In the genomic region with DNA sequence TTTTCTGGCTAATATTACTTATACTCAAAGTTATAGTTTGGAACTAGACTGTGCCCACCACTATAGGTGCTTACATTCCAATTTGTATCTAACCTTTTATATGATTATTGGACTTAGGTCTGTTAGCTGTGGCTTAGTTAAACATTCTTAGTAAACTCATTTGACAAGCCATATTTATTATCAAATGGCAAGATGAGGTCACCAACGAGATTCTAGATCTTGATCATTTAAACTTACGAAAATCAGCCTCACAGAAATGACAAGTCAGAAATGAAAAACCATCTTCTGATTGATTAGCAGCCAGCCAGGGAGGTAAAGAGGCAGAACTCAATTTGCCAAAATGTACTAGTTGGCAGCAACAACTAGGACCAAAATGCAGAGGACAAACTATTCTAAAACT, we compare ENCODE assay signal across 1 cellular context.
TF ChIP-seq lines count a peak whose summit lies in the region.

No MANE protein-coding gene starts in this region.

TF ChIP-seq in GM23338, 12 proteins besides CTCF, POLR2A, EP300 and RAD21:
- TF ChIP-seq CREB1 (CRISPR knock-in tag; IDR thresholded peaks at IDR 0.05; ENCODE audit: low read depth): no peak
- no peak for TF ChIP-seq EZH2 (IDR thresholded peaks at IDR 0.05; ENCODE audit: low read depth, unreplicated experiment)
- TF ChIP-seq STAT1 (IDR thresholded peaks at IDR 0.05; ENCODE audit: unreplicated experiment): no peak
- no peak for TF ChIP-seq ZNF114 (CRISPR knock-in tag; IDR thresholded peaks at IDR 0.05)
- TF ChIP-seq NANOG (IDR thresholded peaks at IDR 0.05; ENCODE audit: borderline replicate concordance): no peak
- TF ChIP-seq EZH2phosphoT487 (IDR thresholded peaks at IDR 0.05; ENCODE audit: unreplicated experiment): no peak
- TF ChIP-seq JUNB (IDR thresholded peaks at IDR 0.05; ENCODE audit: unreplicated experiment): no peak
- no peak for TF ChIP-seq POLR2AphosphoS5 (IDR thresholded peaks at IDR 0.05; ENCODE audit: low read depth)
- TF ChIP-seq, protein P1, sequence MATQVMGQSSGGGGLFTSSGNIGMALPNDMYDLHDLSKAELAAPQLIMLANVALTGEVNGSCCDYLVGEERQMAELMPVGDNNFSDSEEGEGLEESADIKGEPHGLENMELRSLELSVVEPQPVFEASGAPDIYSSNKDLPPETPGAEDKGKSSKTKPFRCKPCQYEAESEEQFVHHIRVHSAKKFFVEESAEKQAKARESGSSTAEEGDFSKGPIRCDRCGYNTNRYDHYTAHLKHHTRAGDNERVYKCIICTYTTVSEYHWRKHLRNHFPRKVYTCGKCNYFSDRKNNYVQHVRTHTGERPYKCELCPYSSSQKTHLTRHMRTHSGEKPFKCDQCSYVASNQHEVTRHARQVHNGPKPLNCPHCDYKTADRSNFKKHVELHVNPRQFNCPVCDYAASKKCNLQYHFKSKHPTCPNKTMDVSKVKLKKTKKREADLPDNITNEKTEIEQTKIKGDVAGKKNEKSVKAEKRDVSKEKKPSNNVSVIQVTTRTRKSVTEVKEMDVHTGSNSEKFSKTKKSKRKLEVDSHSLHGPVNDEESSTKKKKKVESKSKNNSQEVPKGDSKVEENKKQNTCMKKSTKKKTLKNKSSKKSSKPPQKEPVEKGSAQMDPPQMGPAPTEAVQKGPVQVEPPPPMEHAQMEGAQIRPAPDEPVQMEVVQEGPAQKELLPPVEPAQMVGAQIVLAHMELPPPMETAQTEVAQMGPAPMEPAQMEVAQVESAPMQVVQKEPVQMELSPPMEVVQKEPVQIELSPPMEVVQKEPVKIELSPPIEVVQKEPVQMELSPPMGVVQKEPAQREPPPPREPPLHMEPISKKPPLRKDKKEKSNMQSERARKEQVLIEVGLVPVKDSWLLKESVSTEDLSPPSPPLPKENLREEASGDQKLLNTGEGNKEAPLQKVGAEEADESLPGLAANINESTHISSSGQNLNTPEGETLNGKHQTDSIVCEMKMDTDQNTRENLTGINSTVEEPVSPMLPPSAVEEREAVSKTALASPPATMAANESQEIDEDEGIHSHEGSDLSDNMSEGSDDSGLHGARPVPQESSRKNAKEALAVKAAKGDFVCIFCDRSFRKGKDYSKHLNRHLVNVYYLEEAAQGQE (IDR thresholded peaks at IDR 0.05; ENCODE audit: unreplicated experiment): no peak
- TF ChIP-seq, protein P2, sequence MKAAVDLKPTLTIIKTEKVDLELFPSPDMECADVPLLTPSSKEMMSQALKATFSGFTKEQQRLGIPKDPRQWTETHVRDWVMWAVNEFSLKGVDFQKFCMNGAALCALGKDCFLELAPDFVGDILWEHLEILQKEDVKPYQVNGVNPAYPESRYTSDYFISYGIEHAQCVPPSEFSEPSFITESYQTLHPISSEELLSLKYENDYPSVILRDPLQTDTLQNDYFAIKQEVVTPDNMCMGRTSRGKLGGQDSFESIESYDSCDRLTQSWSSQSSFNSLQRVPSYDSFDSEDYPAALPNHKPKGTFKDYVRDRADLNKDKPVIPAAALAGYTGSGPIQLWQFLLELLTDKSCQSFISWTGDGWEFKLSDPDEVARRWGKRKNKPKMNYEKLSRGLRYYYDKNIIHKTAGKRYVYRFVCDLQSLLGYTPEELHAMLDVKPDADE (IDR thresholded peaks at IDR 0.05): no peak
- TF ChIP-seq ZNF331 (CRISPR knock-in tag; IDR thresholded peaks at IDR 0.05; ENCODE audit: low read depth): no peak
- TF ChIP-seq, protein P3, sequence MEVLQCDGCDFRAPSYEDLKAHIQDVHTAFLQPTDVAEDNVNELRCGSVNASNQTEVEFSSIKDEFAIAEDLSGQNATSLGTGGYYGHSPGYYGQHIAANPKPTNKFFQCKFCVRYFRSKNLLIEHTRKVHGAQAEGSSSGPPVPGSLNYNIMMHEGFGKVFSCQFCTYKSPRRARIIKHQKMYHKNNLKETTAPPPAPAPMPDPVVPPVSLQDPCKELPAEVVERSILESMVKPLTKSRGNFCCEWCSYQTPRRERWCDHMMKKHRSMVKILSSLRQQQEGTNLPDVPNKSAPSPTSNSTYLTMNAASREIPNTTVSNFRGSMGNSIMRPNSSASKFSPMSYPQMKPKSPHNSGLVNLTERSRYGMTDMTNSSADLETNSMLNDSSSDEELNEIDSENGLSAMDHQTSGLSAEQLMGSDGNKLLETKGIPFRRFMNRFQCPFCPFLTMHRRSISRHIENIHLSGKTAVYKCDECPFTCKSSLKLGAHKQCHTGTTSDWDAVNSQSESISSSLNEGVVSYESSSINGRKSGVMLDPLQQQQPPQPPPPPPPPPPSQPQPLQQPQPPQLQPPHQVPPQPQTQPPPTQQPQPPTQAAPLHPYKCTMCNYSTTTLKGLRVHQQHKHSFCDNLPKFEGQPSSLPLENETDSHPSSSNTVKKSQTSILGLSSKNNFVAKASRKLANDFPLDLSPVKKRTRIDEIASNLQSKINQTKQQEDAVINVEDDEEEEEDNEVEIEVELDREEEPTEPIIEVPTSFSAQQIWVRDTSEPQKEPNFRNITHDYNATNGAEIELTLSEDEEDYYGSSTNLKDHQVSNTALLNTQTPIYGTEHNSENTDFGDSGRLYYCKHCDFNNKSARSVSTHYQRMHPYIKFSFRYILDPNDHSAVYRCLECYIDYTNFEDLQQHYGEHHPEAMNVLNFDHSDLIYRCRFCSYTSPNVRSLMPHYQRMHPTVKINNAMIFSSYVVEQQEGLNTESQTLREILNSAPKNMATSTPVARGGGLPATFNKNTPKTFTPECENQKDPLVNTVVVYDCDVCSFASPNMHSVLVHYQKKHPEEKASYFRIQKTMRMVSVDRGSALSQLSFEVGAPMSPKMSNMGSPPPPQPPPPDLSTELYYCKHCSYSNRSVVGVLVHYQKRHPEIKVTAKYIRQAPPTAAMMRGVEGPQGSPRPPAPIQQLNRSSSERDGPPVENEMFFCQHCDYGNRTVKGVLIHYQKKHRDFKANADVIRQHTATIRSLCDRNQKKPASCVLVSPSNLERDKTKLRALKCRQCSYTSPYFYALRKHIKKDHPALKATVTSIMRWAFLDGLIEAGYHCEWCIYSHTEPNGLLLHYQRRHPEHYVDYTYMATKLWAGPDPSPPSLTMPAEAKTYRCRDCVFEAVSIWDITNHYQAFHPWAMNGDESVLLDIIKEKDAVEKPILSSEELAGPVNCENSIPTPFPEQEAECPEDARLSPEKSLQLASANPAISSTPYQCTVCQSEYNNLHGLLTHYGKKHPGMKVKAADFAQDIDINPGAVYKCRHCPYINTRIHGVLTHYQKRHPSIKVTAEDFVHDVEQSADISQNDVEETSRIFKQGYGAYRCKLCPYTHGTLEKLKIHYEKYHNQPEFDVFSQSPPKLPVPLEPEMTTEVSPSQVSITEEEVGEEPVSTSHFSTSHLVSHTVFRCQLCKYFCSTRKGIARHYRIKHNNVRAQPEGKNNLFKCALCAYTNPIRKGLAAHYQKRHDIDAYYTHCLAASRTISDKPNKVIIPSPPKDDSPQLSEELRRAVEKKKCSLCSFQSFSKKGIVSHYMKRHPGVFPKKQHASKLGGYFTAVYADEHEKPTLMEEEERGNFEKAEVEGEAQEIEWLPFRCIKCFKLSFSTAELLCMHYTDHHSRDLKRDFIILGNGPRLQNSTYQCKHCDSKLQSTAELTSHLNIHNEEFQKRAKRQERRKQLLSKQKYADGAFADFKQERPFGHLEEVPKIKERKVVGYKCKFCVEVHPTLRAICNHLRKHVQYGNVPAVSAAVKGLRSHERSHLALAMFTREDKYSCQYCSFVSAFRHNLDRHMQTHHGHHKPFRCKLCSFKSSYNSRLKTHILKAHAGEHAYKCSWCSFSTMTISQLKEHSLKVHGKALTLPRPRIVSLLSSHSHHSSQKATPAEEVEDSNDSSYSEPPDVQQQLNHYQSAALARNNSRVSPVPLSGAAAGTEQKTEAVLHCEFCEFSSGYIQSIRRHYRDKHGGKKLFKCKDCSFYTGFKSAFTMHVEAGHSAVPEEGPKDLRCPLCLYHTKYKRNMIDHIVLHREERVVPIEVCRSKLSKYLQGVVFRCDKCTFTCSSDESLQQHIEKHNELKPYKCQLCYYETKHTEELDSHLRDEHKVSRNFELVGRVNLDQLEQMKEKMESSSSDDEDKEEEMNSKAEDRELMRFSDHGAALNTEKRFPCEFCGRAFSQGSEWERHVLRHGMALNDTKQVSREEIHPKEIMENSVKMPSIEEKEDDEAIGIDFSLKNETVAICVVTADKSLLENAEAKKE (CRISPR knock-in tag; IDR thresholded peaks at IDR 0.05): no peak
